ENCODE assay signal across 9 cellular contexts in genomic region chr11:96340555-96340885, GRCh38. TPM values are rescaled to one million over a fixed set of nuclear protein-coding genes. Genes with fewer than 3 reads are reported as not detected.
DNase-seq lines count a peak whose midpoint lies in the region; ATAC-seq and TF ChIP-seq lines count a peak whose summit lies in the region.
"Had no signal": no experiment of that assay in that cellular context is flagged by ENCODE, and none has a peak within 500 bp of the region (broad histone marks: within the 10 kb centered on the region; RNA-seq: fewer than 3 reads in every experiment).

No MANE protein-coding gene starts in this region.

- DNase-seq in CD4-positive, CD25-positive, alpha-beta regulatory T cell, result no peak
- DNase-seq in activated CD4-positive, alpha-beta memory T cell treated with anti-CD3 and anti-CD28 coated beads for 36 hours, result no peak
- DNase-seq in fibroblast of mammary gland (ENCODE audit: low read depth) (peak; percentile 62), progenitor cell of endocrine pancreas (ENCODE audit: low spot score, unreplicated experiment) (no peak), activated gamma-delta T cell (lab: John Stamatoyannopoulos, UW) (no peak), dedifferentiated amniotic fluid mesenchymal stem cell (ENCODE audit: extremely low spot score) (no peak), hypothalamus (lab: John Stamatoyannopoulos, UW) (no peak)
- DNase-seq: foreskin melanocyte had no signal

- intact Hi-C loops in activated CD4-positive, alpha-beta memory T cell treated with anti-CD3 and anti-CD28 coated beads for 36 hours (cut with micrococcal nuclease), result loop anchor here (5.0 kb wide), 1 partner anchor 1188 kb away; no protein-coding TSS in a partner anchor

- peak overlapping the region; percentile 89 to 98 (median 94) for H3K27ac Mint-ChIP-seq in CD4-positive, CD25-positive, alpha-beta regulatory T cell
- H3K27ac Mint-ChIP-seq in activated CD4-positive, alpha-beta memory T cell treated with anti-CD3 and anti-CD28 coated beads for 36 hours, result peak overlapping the region; percentile 95
- H3K27ac Mint-ChIP-seq in progenitor cell of endocrine pancreas, result no peak overlapping the region

- no peaks in the 10 kb centered on the region for H3K27me3 ChIP-seq in CD4-positive, CD25-positive, alpha-beta regulatory T cell (ENCODE audit: control insufficient read depth, insufficient read depth, low read length)

- peaks cover 9% of the 10 kb centered on the region for H3K36me3 Mint-ChIP-seq in CD4-positive, CD25-positive, alpha-beta regulatory T cell
- H3K36me3 Mint-ChIP-seq in activated CD4-positive, alpha-beta memory T cell treated with anti-CD3 and anti-CD28 coated beads for 36 hours, result peaks cover 39% of the 10 kb centered on the region
- peaks cover 5% of the 10 kb centered on the region for H3K36me3 Mint-ChIP-seq in progenitor cell of endocrine pancreas (ENCODE audit: insufficient read depth)

- no peak for ATAC-seq in CD4-positive, CD25-positive, alpha-beta regulatory T cell (ENCODE audit: low read depth in 2 of 2)
- ATAC-seq in HG02870 (IDR thresholded peaks at IDR 0.05; ENCODE audit: unreplicated experiment), result no peak

- peaks cover 4% of the 10 kb centered on the region for H3K36me3 ChIP-seq in CD4-positive, CD25-positive, alpha-beta regulatory T cell (ENCODE audit: control insufficient read depth, insufficient read depth, low read length)

- peak overlapping the region; percentile 98 for H3K4me3 ChIP-seq in CD4-positive, CD25-positive, alpha-beta regulatory T cell (ENCODE audit: low read depth, low read length)
- H3K4me3 ChIP-seq in fibroblast of mammary gland (ENCODE audit: control insufficient read depth, low read depth, low read length), result peak overlapping the region; percentile 96

- H3K27ac ChIP-seq in CD4-positive, CD25-positive, alpha-beta regulatory T cell (ENCODE audit: insufficient read depth, low read length, poor library complexity, severe bottlenecking), result peak overlapping the region; percentile 75

- POLR2A ChIA-PET in activated CD4-positive, alpha-beta memory T cell treated with anti-CD3 and anti-CD28 coated beads for 36 hours (lab: Charles Lee), result interaction anchor here (1.0 to 4.1 kb wide), 9 partner anchors 8 to 279 kb away, joined by 3 to 18 read pairs (median 8); partner anchors contain the start of genes CCDC82 and JRKL

- H3K4me1 ChIP-seq in CD4-positive, CD25-positive, alpha-beta regulatory T cell (ENCODE audit: control insufficient read depth, insufficient read depth, low read length, poor library complexity, severe bottlenecking), result peaks cover 68% of the 10 kb centered on the region

- no peaks in the 10 kb centered on the region for H3K27me3 Mint-ChIP-seq in CD4-positive, CD25-positive, alpha-beta regulatory T cell
- no peaks in the 10 kb centered on the region for H3K27me3 Mint-ChIP-seq in activated CD4-positive, alpha-beta memory T cell treated with anti-CD3 and anti-CD28 coated beads for 36 hours
- H3K27me3 Mint-ChIP-seq in progenitor cell of endocrine pancreas, result no peaks in the 10 kb centered on the region

- no peak for TF ChIP-seq CTCF in fibroblast of mammary gland (conservative IDR thresholded peaks at IDR 0.05; ENCODE audit: control insufficient read depth, insufficient read depth, low read depth, low read length)
- no peak for TF ChIP-seq CTCF in progenitor cell of endocrine pancreas (IDR thresholded peaks at IDR 0.05; ENCODE audit: unreplicated experiment)

- peak overlapping the region; percentile 95 to 99 (median 97) for H3K4me3 Mint-ChIP-seq in CD4-positive, CD25-positive, alpha-beta regulatory T cell
- peak overlapping the region; percentile 86 for H3K4me3 Mint-ChIP-seq in activated CD4-positive, alpha-beta memory T cell treated with anti-CD3 and anti-CD28 coated beads for 36 hours
- H3K4me3 Mint-ChIP-seq in progenitor cell of endocrine pancreas (ENCODE audit: low read depth), result peak overlapping the region; percentile 92

- H3K9me3 Mint-ChIP-seq in CD4-positive, CD25-positive, alpha-beta regulatory T cell, result peaks cover 0 to 1% (median 0%) of the 10 kb centered on the region in 7 donors
- H3K9me3 Mint-ChIP-seq in activated CD4-positive, alpha-beta memory T cell treated with anti-CD3 and anti-CD28 coated beads for 36 hours, result peaks cover 3% of the 10 kb centered on the region
- no peaks in the 10 kb centered on the region for H3K9me3 Mint-ChIP-seq in progenitor cell of endocrine pancreas (ENCODE audit: low read depth)

- H3K4me1 Mint-ChIP-seq in CD4-positive, CD25-positive, alpha-beta regulatory T cell, result peaks cover 23 to 60% (median 50%) of the 10 kb centered on the region in 4 donors
- peaks cover 50% of the 10 kb centered on the region for H3K4me1 Mint-ChIP-seq in activated CD4-positive, alpha-beta memory T cell treated with anti-CD3 and anti-CD28 coated beads for 36 hours (ENCODE audit: low read depth)
- H3K4me1 Mint-ChIP-seq in progenitor cell of endocrine pancreas (ENCODE audit: low read depth), result peaks cover 56% of the 10 kb centered on the region

- H3K9me3 ChIP-seq in CD4-positive, CD25-positive, alpha-beta regulatory T cell (ENCODE audit: control insufficient read depth in 2 of 2, low read length in 2 of 2), result no peaks in the 10 kb centered on the region

- CTCF ChIA-PET in activated CD4-positive, alpha-beta memory T cell treated with anti-CD3 and anti-CD28 coated beads for 36 hours (lab: Charles Lee), result interaction anchor here (0.8 to 7.6 kb wide), 12 partner anchors 8 to 504 kb away, joined by 3 to 93 read pairs (median 4); no protein-coding TSS in a partner anchor

RNA-seq across cellular contexts. Expression of gene MAML2, which starts 2.5 kb away (rescaled TPM):
- total RNA-seq in CD4-positive, CD25-positive, alpha-beta regulatory T cell, result 35.6 TPM
- 1 to 10 TPM; 4.1 to 9.3 (median 7.8) TPM for polyA plus RNA-seq in CD4-positive, CD25-positive, alpha-beta regulatory T cell
- total RNA-seq in activated CD4-positive, alpha-beta memory T cell treated with anti-CD3 and anti-CD28 coated beads for 36 hours, result 10 to 100 TPM; 24.2 TPM
- 17.6 and 18.8 TPM in 2 replicates for total RNA-seq in progenitor cell of endocrine pancreas

RNA-seq across cellular contexts. Expression of gene CCDC82, which starts 49.2 kb away (rescaled TPM):
- total RNA-seq in CD4-positive, CD25-positive, alpha-beta regulatory T cell, result 37.3 TPM
- polyA plus RNA-seq in CD4-positive, CD25-positive, alpha-beta regulatory T cell, result 10 to 100 TPM; 22.2 to 27.8 (median 24.8) TPM
- 10 to 100 TPM; 30.6 to 35.3 TPM for total RNA-seq in activated CD4-positive, alpha-beta memory T cell treated with anti-CD3 and anti-CD28 coated beads for 36 hours
- 25.9 and 26.3 TPM in 2 replicates for total RNA-seq in progenitor cell of endocrine pancreas

RNA-seq across cellular contexts. Expression of gene JRKL, which starts 49.3 kb away (rescaled TPM):
- total RNA-seq in CD4-positive, CD25-positive, alpha-beta regulatory T cell, result 4.4 TPM
- 1 to 10 TPM; 2.1 to 5.3 (median 3.2) TPM for polyA plus RNA-seq in CD4-positive, CD25-positive, alpha-beta regulatory T cell
- 10 to 100 TPM; 13.7 to 15.4 TPM for total RNA-seq in activated CD4-positive, alpha-beta memory T cell treated with anti-CD3 and anti-CD28 coated beads for 36 hours
- 10.6 TPM in 2 replicates for total RNA-seq in progenitor cell of endocrine pancreas
